10 cellular contexts compared by ENCODE assay signal in genomic region chr4:76589402-76589801, GRCh38.
DNase-seq lines count a peak whose midpoint lies in the region; ATAC-seq, FAIRE-seq and TF ChIP-seq lines count a peak whose summit lies in the region.
"Had no signal": no experiment of that assay in that cellular context is flagged by ENCODE, and none has a peak within 500 bp of the region (broad histone marks: within the 10 kb centered on the region; RNA-seq: fewer than 3 reads in every experiment).

No MANE protein-coding gene starts in this region.

- no peaks in the 10 kb centered on the region for H3K9me3 Mint-ChIP-seq in astrocyte (ENCODE audit: unreplicated experiment)
- H3K9me3 Mint-ChIP-seq in CD4-positive, alpha-beta memory T cell, result no peaks in the 10 kb centered on the region

- no peaks in the 10 kb centered on the region for H3K27me3 Mint-ChIP-seq in astrocyte (ENCODE audit: low read depth, unreplicated experiment)
- H3K27me3 Mint-ChIP-seq in CD4-positive, alpha-beta memory T cell, result peaks cover 36 to 37% of the 10 kb centered on the region in 2 donors

- H3K9ac ChIP-seq in astrocyte (ENCODE audit: low read length) (peak overlapping the region; percentile 91), iPS-15b (ENCODE audit: low read depth, low read length) (peak overlapping the region; percentile 5), skeletal muscle satellite cell (ENCODE audit: low read depth, low read length) (peak overlapping the region; percentile 91)

- no peaks in the 10 kb centered on the region for H3K27me3 ChIP-seq in astrocyte (ENCODE audit: insufficient read depth, low read length)
- no peaks in the 10 kb centered on the region for H3K27me3 ChIP-seq in iPS-15b (ENCODE audit: control insufficient read depth, insufficient read depth, low read length)
- no peaks in the 10 kb centered on the region for H3K27me3 ChIP-seq in skeletal muscle satellite cell (ENCODE audit: control insufficient read depth, insufficient read depth, low read length)
- H3K27me3 ChIP-seq in CD4-positive, alpha-beta memory T cell (ENCODE audit: insufficient read depth, low read length), result no peaks in the 10 kb centered on the region

- POLR2A ChIA-PET in CD4-positive, alpha-beta memory T cell (lab: Charles Lee; ENCODE audit: partially characterized antibody), result no interaction called here

- no peaks in the 10 kb centered on the region for H3K36me3 ChIP-seq in astrocyte (ENCODE audit: insufficient read depth, low read length)
- no peaks in the 10 kb centered on the region for H3K36me3 ChIP-seq in iPS-15b (ENCODE audit: control insufficient read depth, insufficient read depth, low read length)
- H3K36me3 ChIP-seq in skeletal muscle satellite cell (ENCODE audit: insufficient read depth, low read length), result no peaks in the 10 kb centered on the region
- H3K36me3 ChIP-seq in CD4-positive, alpha-beta memory T cell (ENCODE audit: insufficient read depth, low read length), result no peaks in the 10 kb centered on the region

- peaks cover 9% of the 10 kb centered on the region for H3K79me2 ChIP-seq in astrocyte (ENCODE audit: insufficient read depth, low read length)

- DNase-seq in GM04504 (ENCODE audit: low read depth) (peak; percentile 72), astrocyte (ENCODE audit: low read depth) (peak; percentile 86), NOMO-1 (lab: John Stamatoyannopoulos, UW; ENCODE audit: unreplicated experiment in 2 of 2) (no peak), D341Med (ENCODE audit: low spot score) (no peak)
- no peak for DNase-seq in CD4-positive, alpha-beta memory T cell
- DNase-seq: NCI-H774 had no signal

- peak overlapping the region; percentile 98 for H3K27ac Mint-ChIP-seq in astrocyte (ENCODE audit: unreplicated experiment)
- H3K27ac Mint-ChIP-seq in CD4-positive, alpha-beta memory T cell, result no peak overlapping the region

- H3K4me1 ChIP-seq in astrocyte (ENCODE audit: insufficient read depth, low read length), result peaks cover 51% of the 10 kb centered on the region
- H3K4me1 ChIP-seq in iPS-15b (ENCODE audit: control insufficient read depth, insufficient read depth, low read length), result peaks cover 38% of the 10 kb centered on the region
- H3K4me1 ChIP-seq in skeletal muscle satellite cell (ENCODE audit: control insufficient read depth, insufficient read depth, low read length), result peaks cover 41% of the 10 kb centered on the region
- no peaks in the 10 kb centered on the region for H3K4me1 ChIP-seq in CD4-positive, alpha-beta memory T cell (ENCODE audit: insufficient read depth, low read length)

- H3K4me2 ChIP-seq in astrocyte (ENCODE audit: low read length), result peak overlapping the region; percentile 74
- peak overlapping the region; percentile 64 for H3K4me2 ChIP-seq in skeletal muscle satellite cell (ENCODE audit: low read length)

- ATAC-seq in HG03175 (IDR thresholded peaks at IDR 0.05; ENCODE audit: unreplicated experiment), result no peak

- intact Hi-C loops in CD4-positive, alpha-beta memory T cell (cut with micrococcal nuclease), result no loop called here

- CTCF ChIA-PET in CD4-positive, alpha-beta memory T cell (lab: Charles Lee; ENCODE audit: partially characterized antibody), result interaction anchor here (0.9 kb wide), 1 partner anchor 614 kb away, joined by 3 read pairs; no protein-coding TSS in a partner anchor

- peak; percentile 23 for FAIRE-seq in astrocyte (lab: Jason Lieb, UNC)
- FAIRE-seq: bronchial epithelial cell had no signal

- H2AFZ ChIP-seq in astrocyte (ENCODE audit: low read depth, low read length), result no peak overlapping the region

- peak overlapping the region; percentile 84 for H3K4me3 Mint-ChIP-seq in astrocyte (ENCODE audit: unreplicated experiment)
- H3K4me3 Mint-ChIP-seq in CD4-positive, alpha-beta memory T cell, result no peak overlapping the region

- peak overlapping the region; percentile 98 for H3K27ac ChIP-seq in astrocyte (ENCODE audit: low read depth, low read length)
- H3K27ac ChIP-seq in CD4-positive, alpha-beta memory T cell (ENCODE audit: low read depth, low read length), result no peak overlapping the region

- H3K4me3 ChIP-seq in astrocyte (ENCODE audit: insufficient read depth, low read depth, low read length), result no peak overlapping the region
- no peak overlapping the region for H3K4me3 ChIP-seq in iPS-15b (ENCODE audit: low read depth, low read length)
- no peak overlapping the region for H3K4me3 ChIP-seq in skeletal muscle satellite cell (ENCODE audit: low read length)
- no peak overlapping the region for H3K4me3 ChIP-seq in CD4-positive, alpha-beta memory T cell (ENCODE audit: low read length in 2 of 2)

- H3K36me3 Mint-ChIP-seq in astrocyte (ENCODE audit: low read depth, unreplicated experiment), result peaks cover 5% of the 10 kb centered on the region
- H3K36me3 Mint-ChIP-seq in CD4-positive, alpha-beta memory T cell, result no peaks in the 10 kb centered on the region

- peaks cover 66% of the 10 kb centered on the region for H3K4me1 Mint-ChIP-seq in astrocyte (ENCODE audit: low read depth, unreplicated experiment)
- H3K4me1 Mint-ChIP-seq in CD4-positive, alpha-beta memory T cell, result peaks cover 0 to 10% (median 8%) of the 10 kb centered on the region in 4 donors

- no peak for TF ChIP-seq CTCF in astrocyte (IDR thresholded peaks at IDR 0.05; ENCODE audit: insufficient read depth, low read depth, low read length)

- H3K9me3 ChIP-seq in astrocyte (ENCODE audit: insufficient read depth, low read depth, low read length) (no peaks in the 10 kb centered on the region), iPS-15b (ENCODE audit: control insufficient read depth, insufficient read depth, low read length) (no peaks in the 10 kb centered on the region), skeletal muscle satellite cell (replicated peaks; ENCODE audit: low read length) (no peaks in the 10 kb centered on the region)
- H3K9me3 ChIP-seq in CD4-positive, alpha-beta memory T cell (ENCODE audit: control insufficient read depth in 1 of 2, low read length in 2 of 2), result no peaks in the 10 kb centered on the region

- no peaks in the 10 kb centered on the region for H4K20me1 ChIP-seq in astrocyte (ENCODE audit: insufficient read depth, low read length)

Comparison
In these comparisons a context has a peak if more than half of its experiments do, and no peak if none do; other contexts are left out.
1. DNase-seq: peak in GM04504 (single experiment) and astrocyte (single experiment); none in NOMO-1 (0 of 2), D341Med (single experiment) and CD4-positive, alpha-beta memory T cell (0 of 5).
2. H3K9ac ChIP-seq: peak in every context shown above with its lines; median percentile 91 in astrocyte; 91 in skeletal muscle satellite cell; 5 in iPS-15b.